21 cellular contexts compared by ENCODE assay signal in the genomic region with DNA sequence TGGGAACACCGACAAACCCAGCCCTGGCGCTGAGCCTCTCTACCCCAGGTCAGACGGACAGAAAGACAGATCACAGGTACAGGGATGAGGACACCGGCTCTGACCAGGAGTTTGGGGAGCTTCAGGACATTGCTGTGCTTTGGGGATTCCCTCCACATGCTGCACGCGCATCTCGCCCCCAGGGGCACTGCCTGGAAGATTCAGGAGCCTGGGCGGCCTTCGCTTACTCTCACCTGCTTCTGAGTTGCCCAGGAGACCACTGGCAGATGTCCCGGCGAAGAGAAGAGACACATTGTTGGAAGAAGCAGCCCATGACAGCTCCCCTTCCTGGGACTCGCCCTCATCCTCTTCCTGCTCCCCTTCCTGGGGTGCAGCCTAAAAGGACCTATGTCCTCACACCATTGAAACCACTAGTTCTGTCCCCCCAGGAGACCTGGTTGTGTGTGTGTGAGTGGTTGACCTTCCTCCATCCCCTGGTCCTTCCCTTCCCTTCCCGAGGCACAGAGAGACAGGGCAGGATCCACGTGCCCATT.
"Had no signal": no experiment of that assay in that cellular context is flagged by ENCODE, and none has a peak within 500 bp of the region (broad histone marks: within the 10 kb centered on the region; RNA-seq: fewer than 3 reads in every experiment).

No MANE protein-coding gene starts in this region.

- H3K4me3 ChIP-seq: colonic mucosa, gastroesophageal sphincter, heart left ventricle, ovary, tibial artery had no signal

- H3K9me3 ChIP-seq: colonic mucosa, gastroesophageal sphincter, heart left ventricle, ovary, tibial artery had no signal

- ATAC-seq: activated T-cell treated with anti-CD3 and anti-CD28 coated beads, Interleukin-2, amount 50 U/mL, for 4 hours; esophagus mucosa; gastroesophageal sphincter; heart left ventricle; left ventricle myocardium superior; naive thymus-derived CD4-positive, alpha-beta T cell had no signal

- H3K27ac ChIP-seq: brain microvascular endothelial cell, colonic mucosa, gastroesophageal sphincter, ovary, tibial artery had no signal

- H3K27me3 Mint-ChIP-seq: activated B cell treated with CpG ODN at 0.5 μM for 24 hours; activated CD4-positive, alpha-beta T cell treated with anti-CD3 and anti-CD28 coated beads, Interleukin-2, amount 10 ng/mL, durations not matched to agents 7 days and 5 days; central memory CD8-positive, alpha-beta T cell; naive thymus-derived CD4-positive, alpha-beta T cell had no signal

- DNase-seq: activated B cell treated with CpG ODN at 0.5 μM for 24 hours; activated CD4-positive, alpha-beta T cell treated with anti-CD3 and anti-CD28 coated beads, Interleukin-2, amount 10 ng/mL, durations not matched to agents 7 days and 5 days; activated CD8-positive, alpha-beta memory T cell treated with anti-CD3 and anti-CD28 coated beads, Interleukin-2, amount 50 U/mL, for 4 hours; activated naive CD4-positive, alpha-beta T cell treated with anti-CD3 and anti-CD28 coated beads for 36 hours; activated T-cell treated with anti-CD3 and anti-CD28 coated beads, Interleukin-2, amount 50 U/mL, for 4 hours; anterior cingulate cortex; brain microvascular endothelial cell; colonic mucosa; heart left ventricle; left ventricle myocardium superior; mesendoderm; naive thymus-derived CD4-positive, alpha-beta T cell; ovary; stimulated activated CD4-positive, alpha-beta T cell treated with anti-CD3 and anti-CD28 coated beads, Interleukin-12 subunit alpha, Interleukin-12 subunit beta, amount 100 ng/mL, for 4 hours; stimulated activated CD4-positive, alpha-beta T cell treated with anti-CD3 and anti-CD28 coated beads, Interleukin-1b, Interleukin-23, amount 100 ng/mL, for 48 hours; stimulated activated naive CD4-positive, alpha-beta T cell treated with Interleukin-2 at 50 U/mL for 16 hours; tibial artery had no signal

- H3K4me1 ChIP-seq: colonic mucosa had no signal

- H3K27me3 ChIP-seq: brain microvascular endothelial cell, colonic mucosa, gastroesophageal sphincter, heart left ventricle, ovary, tibial artery had no signal

- H3K27ac Mint-ChIP-seq: activated B cell treated with CpG ODN at 0.5 μM for 24 hours; activated CD4-positive, alpha-beta T cell treated with anti-CD3 and anti-CD28 coated beads, Interleukin-2, amount 10 ng/mL, durations not matched to agents 7 days and 5 days; activated naive CD4-positive, alpha-beta T cell treated with anti-CD3 and anti-CD28 coated beads for 36 hours; naive thymus-derived CD4-positive, alpha-beta T cell; T-helper 2 cell treated with Interferon-gamma antibody and Interleukin-4, amounts not matched to agents 5 μg/mL and 100 μg/mL, for 36 hours had no signal

- H3K4me1 Mint-ChIP-seq: activated B cell treated with CpG ODN at 0.5 μM for 24 hours; activated CD4-positive, alpha-beta T cell treated with anti-CD3 and anti-CD28 coated beads, Interleukin-2, amount 10 ng/mL, durations not matched to agents 7 days and 5 days; central memory CD8-positive, alpha-beta T cell had no signal

- H3K9me3 Mint-ChIP-seq: activated B cell treated with CpG ODN at 0.5 μM for 24 hours; activated CD4-positive, alpha-beta T cell treated with anti-CD3 and anti-CD28 coated beads, Interleukin-2, amount 10 ng/mL, durations not matched to agents 7 days and 5 days; activated naive CD4-positive, alpha-beta T cell treated with anti-CD3 and anti-CD28 coated beads for 36 hours; activated T-cell treated with anti-CD3 and anti-CD28 coated beads, Interleukin-2, amount 50 U/mL, for 4 hours; central memory CD8-positive, alpha-beta T cell; naive thymus-derived CD4-positive, alpha-beta T cell; T-helper 2 cell treated with Interferon-gamma antibody and Interleukin-4, amounts not matched to agents 5 μg/mL and 100 μg/mL, for 36 hours had no signal

- H3K4me3 Mint-ChIP-seq: activated B cell treated with CpG ODN at 0.5 μM for 24 hours; activated CD4-positive, alpha-beta T cell treated with anti-CD3 and anti-CD28 coated beads, Interleukin-2, amount 10 ng/mL, durations not matched to agents 7 days and 5 days; activated naive CD4-positive, alpha-beta T cell treated with anti-CD3 and anti-CD28 coated beads for 36 hours; activated T-cell treated with anti-CD3 and anti-CD28 coated beads, Interleukin-2, amount 50 U/mL, for 4 hours; central memory CD8-positive, alpha-beta T cell; naive thymus-derived CD4-positive, alpha-beta T cell; T-helper 2 cell treated with Interferon-gamma antibody and Interleukin-4, amounts not matched to agents 5 μg/mL and 100 μg/mL, for 36 hours had no signal

- H3K36me3 ChIP-seq: ovary had no signal
